Comparison of ENCODE assay signal across 36 cellular contexts in genomic region chr1:77361621-77362020, GRCh38.
"Had no signal": no experiment of that assay in that cellular context is flagged by ENCODE, and none has a peak within 500 bp of the region (broad histone marks: within the 10 kb centered on the region; RNA-seq: fewer than 3 reads in every experiment).

No MANE protein-coding gene starts in this region.

- H3K4me1 Mint-ChIP-seq: activated naive CD4-positive, alpha-beta T cell treated with anti-CD3 and anti-CD28 coated beads, Interleukin-2, amount 10 ng/mL, durations not matched to agents 7 days and 5 days; activated naive CD8-positive, alpha-beta T cell treated with anti-CD3 and anti-CD28 coated beads, Interleukin-2, amount 10 ng/mL, durations not matched to agents 7 days and 5 days; activated naive CD8-positive, alpha-beta T cell treated with anti-CD3 and anti-CD28 coated beads, Interleukin-2, amount 50 U/mL, for 24 hours; brain; central memory CD8-positive, alpha-beta T cell had no signal

- H3K27me3 Mint-ChIP-seq: activated naive CD4-positive, alpha-beta T cell treated with anti-CD3 and anti-CD28 coated beads, Interleukin-2, amount 10 ng/mL, durations not matched to agents 7 days and 5 days; activated naive CD4-positive, alpha-beta T cell treated with anti-CD3 and anti-CD28 coated beads, Interleukin-2, amount 50 U/mL, for 24 hours; activated naive CD8-positive, alpha-beta T cell; activated naive CD8-positive, alpha-beta T cell treated with anti-CD3 and anti-CD28 coated beads for 36 hours; activated naive CD8-positive, alpha-beta T cell treated with anti-CD3 and anti-CD28 coated beads, Interleukin-2, amount 10 ng/mL, durations not matched to agents 7 days and 5 days; activated naive CD8-positive, alpha-beta T cell treated with anti-CD3 and anti-CD28 coated beads, Interleukin-2, amount 50 U/mL, for 24 hours; activated T-cell treated with anti-CD3 and anti-CD28 coated beads, Interleukin-2, amount 50 U/mL, for 24 hours; activated T-helper 17 cell treated with anti-CD3 and anti-CD28 coated beads, Interleukin-2, amount 50 U/mL, for 72 hours; brain; central memory CD8-positive, alpha-beta T cell had no signal

- H3K4me3 ChIP-seq: adrenal gland, ascending aorta, body of pancreas, breast epithelium, cardiac muscle cell had no signal

- H3K27ac Mint-ChIP-seq: activated naive CD4-positive, alpha-beta T cell treated with anti-CD3 and anti-CD28 coated beads for 36 hours; activated naive CD4-positive, alpha-beta T cell treated with anti-CD3 and anti-CD28 coated beads, Interleukin-2, amount 10 ng/mL, durations not matched to agents 7 days and 5 days; activated naive CD4-positive, alpha-beta T cell treated with anti-CD3 and anti-CD28 coated beads, Interleukin-2, amount 50 U/mL, for 24 hours; activated naive CD4-positive, alpha-beta T cell treated with anti-CD3 and anti-CD28 coated beads, Interleukin-2, amount 50 U/mL, for 72 hours; activated naive CD8-positive, alpha-beta T cell; activated naive CD8-positive, alpha-beta T cell treated with anti-CD3 and anti-CD28 coated beads for 36 hours; activated naive CD8-positive, alpha-beta T cell treated with anti-CD3 and anti-CD28 coated beads, Interleukin-2, amount 10 ng/mL, durations not matched to agents 7 days and 5 days; activated naive CD8-positive, alpha-beta T cell treated with anti-CD3 and anti-CD28 coated beads, Interleukin-2, amount 50 U/mL, for 24 hours; activated T-cell treated with anti-CD3 and anti-CD28 coated beads, Interleukin-2, amount 50 U/mL, for 24 hours; activated T-cell treated with anti-CD3 and anti-CD28 coated beads, Interleukin-2, amount 50 U/mL, for 72 hours; activated T-helper 1 cell treated with anti-CD3 and anti-CD28 coated beads, Interleukin-12 subunit alpha, Interleukin-12 subunit beta, Interleukin-2, Interleukin-4 antibody, amounts not matched to agents 30 ng/mL and 10 ng/mL and 1 ng/mL, durations not matched to agents 14 hours and 24 hours and 36 hours; activated T-helper 17 cell treated with anti-CD3 and anti-CD28 coated beads, Interleukin-2, amount 50 U/mL, for 72 hours; activated T-helper 2 cell treated with anti-CD3 and anti-CD28 coated beads, Interferon-gamma antibody, Interleukin-2, Interleukin-4, amounts not matched to agents 10 μg/mL and 5 μg/mL and 100 μg/mL, durations not matched to agents 14 hours and 24 hours and 36 hours; brain had no signal

- H3K9me3 Mint-ChIP-seq: activated naive CD4-positive, alpha-beta T cell treated with anti-CD3 and anti-CD28 coated beads, Interleukin-2, amount 10 ng/mL, durations not matched to agents 7 days and 5 days; activated naive CD8-positive, alpha-beta T cell treated with anti-CD3 and anti-CD28 coated beads, Interleukin-2, amount 50 U/mL, for 24 hours; activated T-helper 1 cell treated with anti-CD3 and anti-CD28 coated beads, Interleukin-12 subunit alpha, Interleukin-12 subunit beta, Interleukin-2, Interleukin-4 antibody, amounts not matched to agents 30 ng/mL and 10 ng/mL and 1 ng/mL, durations not matched to agents 14 hours and 24 hours and 36 hours; activated T-helper 2 cell treated with anti-CD3 and anti-CD28 coated beads, Interferon-gamma antibody, Interleukin-2, Interleukin-4, amounts not matched to agents 10 μg/mL and 5 μg/mL and 100 μg/mL, durations not matched to agents 14 hours and 24 hours and 36 hours; central memory CD8-positive, alpha-beta T cell had no signal

- DNase-seq: activated effector memory CD4-positive, alpha-beta T cell treated with anti-CD3 and anti-CD28 coated beads, Interleukin-2, amount 50 U/mL, for 16 hours; activated effector memory CD4-positive, alpha-beta T cell treated with Interleukin-2 at 50 U/mL for 16 hours; activated gamma-delta T cell; activated gamma-delta T cell treated with Interleukin-2 at 50 U/mL for 16 hours; activated naive CD4-positive, alpha-beta T cell; activated naive CD4-positive, alpha-beta T cell treated with anti-CD3 and anti-CD28 coated beads for 36 hours; activated naive CD4-positive, alpha-beta T cell treated with anti-CD3 and anti-CD28 coated beads, Interleukin-2, amount 10 ng/mL, durations not matched to agents 7 days and 5 days; activated naive CD4-positive, alpha-beta T cell treated with anti-CD3 and anti-CD28 coated beads, Interleukin-2, amount 50 U/mL, for 16 hours; activated naive CD4-positive, alpha-beta T cell treated with Interleukin-2 at 50 U/mL for 16 hours; activated naive CD8-positive, alpha-beta T cell treated with anti-CD3 and anti-CD28 coated beads for 36 hours; activated naive CD8-positive, alpha-beta T cell treated with anti-CD3 and anti-CD28 coated beads, Interleukin-2, amount 10 ng/mL, durations not matched to agents 7 days and 5 days; activated naive CD8-positive, alpha-beta T cell treated with anti-CD3 and anti-CD28 coated beads, Interleukin-2, amount 50 U/mL, for 24 hours; activated T-cell treated with anti-CD3 and anti-CD28 coated beads, Interleukin-2, amount 50 U/mL, for 24 hours; activated T-cell treated with anti-CD3 and anti-CD28 coated beads, Interleukin-2, amount 50 U/mL, for 4 hours; activated T-cell treated with anti-CD3 and anti-CD28 coated beads, Interleukin-2, amount 50 U/mL, for 48 hours; activated T-cell treated with anti-CD3 and anti-CD28 coated beads, Interleukin-2, amount 50 U/mL, for 72 hours; adrenal gland; amniotic stem cell; amygdala; anterior cingulate cortex; aorta; body of pancreas; brain microvascular endothelial cell; central memory CD4-positive, alpha-beta T cell; cerebellar nuclear complex had no signal

- H3K36me3 ChIP-seq: adrenal gland, ascending aorta, brain microvascular endothelial cell, breast epithelium, cardiac muscle cell had no signal

- H3K4me1 ChIP-seq: adrenal gland, ascending aorta, body of pancreas, breast epithelium had no signal

- ATAC-seq: activated naive CD4-positive, alpha-beta T cell treated with anti-CD3 and anti-CD28 coated beads, Interleukin-2, amount 50 U/mL, for 72 hours; activated naive CD8-positive, alpha-beta T cell treated with anti-CD3 and anti-CD28 coated beads, Interleukin-2, amount 50 U/mL, for 24 hours; activated T-cell treated with anti-CD3 and anti-CD28 coated beads, Interleukin-2, amount 50 U/mL, for 4 hours; activated T-cell treated with anti-CD3 and anti-CD28 coated beads, Interleukin-2, amount 50 U/mL, for 72 hours; activated T-helper 17 cell treated with anti-CD3 and anti-CD28 coated beads, Interleukin-2, amount 50 U/mL, for 72 hours; body of pancreas had no signal

- H3K36me3 Mint-ChIP-seq: activated naive CD4-positive, alpha-beta T cell treated with anti-CD3 and anti-CD28 coated beads, Interleukin-2, amount 10 ng/mL, durations not matched to agents 7 days and 5 days; activated naive CD4-positive, alpha-beta T cell treated with anti-CD3 and anti-CD28 coated beads, Interleukin-2, amount 50 U/mL, for 72 hours; brain had no signal

- H3K4me3 Mint-ChIP-seq: activated naive CD4-positive, alpha-beta T cell treated with anti-CD3 and anti-CD28 coated beads for 36 hours; activated naive CD4-positive, alpha-beta T cell treated with anti-CD3 and anti-CD28 coated beads, Interleukin-2, amount 10 ng/mL, durations not matched to agents 7 days and 5 days; activated naive CD4-positive, alpha-beta T cell treated with anti-CD3 and anti-CD28 coated beads, Interleukin-2, amount 50 U/mL, for 24 hours; activated naive CD8-positive, alpha-beta T cell; activated naive CD8-positive, alpha-beta T cell treated with anti-CD3 and anti-CD28 coated beads for 36 hours; activated naive CD8-positive, alpha-beta T cell treated with anti-CD3 and anti-CD28 coated beads, Interleukin-2, amount 10 ng/mL, durations not matched to agents 7 days and 5 days; activated naive CD8-positive, alpha-beta T cell treated with anti-CD3 and anti-CD28 coated beads, Interleukin-2, amount 50 U/mL, for 24 hours; activated T-cell treated with anti-CD3 and anti-CD28 coated beads, Interleukin-2, amount 50 U/mL, for 24 hours; activated T-cell treated with anti-CD3 and anti-CD28 coated beads, Interleukin-2, amount 50 U/mL, for 4 hours; activated T-cell treated with anti-CD3 and anti-CD28 coated beads, Interleukin-2, amount 50 U/mL, for 72 hours; activated T-helper 1 cell treated with anti-CD3 and anti-CD28 coated beads, Interleukin-12 subunit alpha, Interleukin-12 subunit beta, Interleukin-2, Interleukin-4 antibody, amounts not matched to agents 30 ng/mL and 10 ng/mL and 1 ng/mL, durations not matched to agents 14 hours and 24 hours and 36 hours; activated T-helper 17 cell treated with anti-CD3 and anti-CD28 coated beads, Interleukin-2, amount 50 U/mL, for 72 hours; brain; central memory CD8-positive, alpha-beta T cell had no signal

- H3K9me3 ChIP-seq: adrenal gland, ascending aorta, body of pancreas, breast epithelium had no signal

- H3K27me3 ChIP-seq: adrenal gland, ascending aorta, body of pancreas, brain microvascular endothelial cell, breast epithelium, cardiac muscle cell had no signal

- H3K27ac ChIP-seq: adrenal gland, ascending aorta, body of pancreas, brain microvascular endothelial cell, breast epithelium, cardiac muscle cell had no signal
